Comparison of ENCODE assay signal across 18 cellular contexts in genomic region chr3:124763644-124764358, GRCh38. TPM values are rescaled to one million over a fixed set of nuclear protein-coding genes. Genes with fewer than 3 reads are reported as not detected.
DNase-seq lines count a peak whose midpoint lies in the region; ATAC-seq, FAIRE-seq and TF ChIP-seq lines count a peak whose summit lies in the region.
"Had no signal": no experiment of that assay in that cellular context is flagged by ENCODE, and none has a peak within 500 bp of the region (broad histone marks: within the 10 kb centered on the region; RNA-seq: fewer than 3 reads in every experiment).

No MANE protein-coding gene starts in this region.

- TF ChIP-seq CTCF in heart right ventricle (IDR thresholded peaks at IDR 0.05) (no peak), bronchial epithelial cell (IDR thresholded peaks at IDR 0.05; ENCODE audit: insufficient read depth, low read length, severe bottlenecking) (no peak), neural progenitor cell (IDR thresholded peaks at IDR 0.05) (no peak)

- H4K20me1 ChIP-seq in neural progenitor cell (ENCODE audit: low read depth), result no peaks in the 10 kb centered on the region

- peaks cover 0 to 68% (median 48%) of the 10 kb centered on the region in 9 donors for H3K36me3 ChIP-seq in heart right ventricle
- H3K36me3 ChIP-seq in bronchial epithelial cell (ENCODE audit: control insufficient read depth, insufficient read depth, low read length), result no peaks in the 10 kb centered on the region
- H3K36me3 ChIP-seq in neural progenitor cell, result no peaks in the 10 kb centered on the region

- ATAC-seq in heart right ventricle (no peak), GM19395 (IDR thresholded peaks at IDR 0.05; ENCODE audit: unreplicated experiment) (no peak)
- ATAC-seq: SK-N-SH treated with all-trans-retinoic acid at 6 μM for 48 hours had no signal

- H3K79me2 ChIP-seq in neural progenitor cell (ENCODE audit: low read depth), result no peaks in the 10 kb centered on the region

- H3K4me3 Mint-ChIP-seq in neural progenitor cell, result no peak overlapping the region

- peak overlapping the region; percentile 74 for H3K27ac Mint-ChIP-seq in neural progenitor cell

- H3K27me3 Mint-ChIP-seq in neural progenitor cell (ENCODE audit: insufficient read depth, low read depth), result peaks cover 14% of the 10 kb centered on the region

- no peak overlapping the region for H3K4me2 ChIP-seq in neural progenitor cell

- H3K36me3 Mint-ChIP-seq in neural progenitor cell, result peaks cover 8% of the 10 kb centered on the region

- peaks cover 14% of the 10 kb centered on the region for H3F3A ChIP-seq in neural progenitor cell (ENCODE audit: low read depth)

- H3K4me1 ChIP-seq in heart right ventricle (peaks cover 0 to 22% (median 13%) of the 10 kb centered on the region in 9 donors), neural progenitor cell (no peaks in the 10 kb centered on the region)
- H3K4me1 ChIP-seq: BE2C had no signal

- WGBS in heart right ventricle, 2 donors, result 94 to 95% methylated on average over 15 of the region's 15 CpGs

- H3K4me1 Mint-ChIP-seq in neural progenitor cell, result peaks cover 16% of the 10 kb centered on the region

- H3K27ac ChIP-seq in heart right ventricle, result no peak overlapping the region
- H3K27ac ChIP-seq in neural progenitor cell, result no peak overlapping the region

- H3K9me3 Mint-ChIP-seq in neural progenitor cell, result no peaks in the 10 kb centered on the region

- H3K27me3 ChIP-seq in heart right ventricle (no peaks in the 10 kb centered on the region), bronchial epithelial cell (ENCODE audit: control insufficient read depth, insufficient read depth, low read length) (no peaks in the 10 kb centered on the region), neural progenitor cell (no peaks in the 10 kb centered on the region)
- H3K27me3 ChIP-seq: BE2C had no signal

- DNase-seq in cardiac septum (ENCODE audit: low spot score) (peak; percentile 29), heart right ventricle (no peak), bronchial epithelial cell (ENCODE audit: low read depth) (no peak), neural progenitor cell (ENCODE audit: low spot score) (no peak), frontal cortex (ENCODE audit: low spot score in 2 of 2) (no peak), A172 (ENCODE audit: low spot score) (no peak)
- DNase-seq: BE2C, EL, GF-D8, KG1, NCI-H1105, NCI-H146, NCI-H2029, NCI-H2227 treated with DMSO at 0.1 percent for 48 hours, NCI-H510A had no signal

- no peak overlapping the region for H3K4me3 ChIP-seq in heart right ventricle
- no peak overlapping the region for H3K4me3 ChIP-seq in bronchial epithelial cell (ENCODE audit: low read depth, low read length)
- H3K4me3 ChIP-seq in neural progenitor cell, result no peak overlapping the region

- no peaks in the 10 kb centered on the region for H3K9me3 ChIP-seq in heart right ventricle
- H3K9me3 ChIP-seq in neural progenitor cell (ENCODE audit: low read depth), result no peaks in the 10 kb centered on the region
- H3K9me3 ChIP-seq: BE2C had no signal

- no peak overlapping the region for H2AFZ ChIP-seq in neural progenitor cell (replicated peaks)

- FAIRE-seq in bronchial epithelial cell (lab: Jason Lieb, UNC) (peak; percentile 79), frontal cortex (lab: Jason Lieb, UNC) (no peak)
- FAIRE-seq: A204.1 had no signal

- intact Hi-C loops in cardiac septum (cut with DNase I) (loop anchor here (10.0 kb wide), 1 partner anchor 401 kb away; no protein-coding TSS in a partner anchor), heart right ventricle (cut with DNase I) (loop anchor here in 4 of 10 donors (5.0 to 10.0 kb wide), 3 partner anchors 224 to 401 kb away; no protein-coding TSS in a partner anchor)

- no peak overlapping the region for H3K9ac ChIP-seq in neural progenitor cell

RNA-seq across cellular contexts. Expression of gene UMPS, which starts 33.5 kb away (rescaled TPM):
- total RNA-seq in cardiac septum (13.5 TPM), heart right ventricle (10 to 100 TPM in 3 of 10 donors, 1 to 10 TPM in 7; 4.9 to 14.4 (median 7.7) TPM), bronchial epithelial cell (21.8 and 31.3 TPM in 2 replicates), neural progenitor cell (ENCODE audit: low replicate concordance) (42.2 and 47.6 TPM in 2 replicates), frontal cortex (54.2 TPM)
- polyA plus RNA-seq in heart right ventricle, result 1 to 10 TPM; 3.1 to 6.5 TPM
- total RNA-seq in A172 (2014; rRNA removed; shearing (Covaris generic)), result 55.5 and 84.5 TPM in 2 replicates
